ENCODE assay signal across 8 cellular contexts in the genomic region with DNA sequence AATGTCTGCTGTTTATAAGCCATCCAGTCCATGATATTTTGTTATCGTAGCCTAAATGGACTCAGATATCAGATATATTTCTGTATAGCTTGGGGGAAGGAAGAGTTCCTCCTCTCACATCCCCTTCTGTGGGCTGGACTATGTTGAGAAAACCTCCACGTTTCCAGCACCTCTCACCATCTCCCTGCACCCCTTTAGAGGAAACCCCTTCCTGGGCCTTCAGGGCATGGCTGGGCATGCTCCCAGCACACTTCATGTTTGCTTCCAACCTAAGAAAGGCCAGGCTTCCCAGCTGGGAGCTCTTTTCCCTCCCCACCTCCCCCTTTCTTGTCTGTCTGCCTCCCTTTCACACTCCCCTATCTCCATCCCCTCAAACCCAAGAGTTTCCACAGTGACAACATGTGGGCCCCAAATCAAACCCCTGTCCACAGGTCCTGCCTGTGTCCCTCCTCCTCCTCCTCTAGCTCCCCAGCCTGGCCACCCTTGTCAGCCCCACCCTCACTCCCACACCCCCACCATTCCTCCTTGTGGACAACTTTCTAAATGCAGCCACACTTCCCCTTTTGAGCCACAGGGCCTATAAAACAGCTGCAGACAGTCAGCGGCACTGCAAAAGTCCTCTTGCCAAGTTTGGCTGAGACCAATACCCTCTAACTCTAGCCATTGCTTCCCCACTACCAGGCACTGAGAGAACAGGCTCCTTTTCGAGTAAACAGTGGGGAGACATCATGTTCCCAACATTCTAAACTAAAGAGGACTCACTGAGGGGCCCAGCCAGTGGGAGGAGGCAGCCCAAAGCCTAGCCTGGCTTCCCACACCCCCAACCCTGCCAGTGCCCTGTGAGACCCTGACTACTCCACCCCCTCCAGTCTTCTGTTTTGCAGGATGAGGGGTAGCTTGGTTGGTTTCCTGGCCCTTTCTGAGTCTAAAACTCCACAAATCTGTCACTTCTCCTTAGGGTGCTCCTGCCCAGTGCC.
DNase-seq lines count a peak whose midpoint lies in the region; ATAC-seq, FAIRE-seq and TF ChIP-seq lines count a peak whose summit lies in the region.

No MANE protein-coding gene starts in this region.

- H2AK5ac ChIP-seq in IMR-90 (ENCODE audit: low read depth, low read length): peak overlapping the region; percentile 97

- H3K56ac ChIP-seq in IMR-90 (ENCODE audit: extremely low read depth, insufficient read depth, low read length): 0 out of 2 replicates have a peak overlapping the region, but pooled peaks have one; percentile 11

- peak overlapping the region; percentile 25 for H2BK5ac ChIP-seq in IMR-90 (ENCODE audit: low read depth, low read length, poor library complexity, severe bottlenecking)

- H3K9me1 ChIP-seq in IMR-90 (ENCODE audit: insufficient read depth, low read length): peaks cover 40% of the 10 kb centered on the region

- DNase-seq in GM12892 (ENCODE audit: insufficient read length): no peak
- DNase-seq in IMR-90: peak; percentile 73
- peak in 2 of 4 donors; percentile 35 to 69 for DNase-seq in body of pancreas
- DNase-seq in right lobe of liver: no peak
- DNase-seq in upper lobe of right lung: no peak
- DNase-seq in GOT3 (lab: John Stamatoyannopoulos, UW): no peak
- no peak for DNase-seq in NK-92 (lab: John Stamatoyannopoulos, UW; ENCODE audit: unreplicated experiment)

- CTCF ChIA-PET in IMR-90 (lab: Yijun Ruan, JAX): interaction anchor here (0.7 to 1.0 kb wide), 2 partner anchors 13 to 17 kb away, joined by 3 read pairs; no protein-coding TSS in a partner anchor

- 0 out of 4 replicates have a peak, but pooled peaks cover 0 to 14% of the 10 kb centered on the region in 2 experiments for H3K79me1 ChIP-seq in IMR-90 (ENCODE audit: low read depth in 1 of 2, low read length in 2 of 2)

- H3K27me3 ChIP-seq in IMR-90 (ENCODE audit: control insufficient read depth, insufficient read depth, low read length): no peaks in the 10 kb centered on the region
- H3K27me3 ChIP-seq in body of pancreas: no peaks in the 10 kb centered on the region
- no peaks in the 10 kb centered on the region for H3K27me3 ChIP-seq in right lobe of liver
- H3K27me3 ChIP-seq in upper lobe of right lung: no peaks in the 10 kb centered on the region

- peak overlapping the region; percentile 94 for H3K27ac ChIP-seq in IMR-90 (ENCODE audit: insufficient read depth, low read length)
- peak overlapping the region in 3 of 4 donors; percentile 16 to 71 (median 61) for H3K27ac ChIP-seq in body of pancreas
- H3K27ac ChIP-seq in right lobe of liver: peak overlapping the region; percentile 24 to 47 (median 44)
- peak overlapping the region; percentile 90 for H3K27ac ChIP-seq in upper lobe of right lung

- H3K36me3 ChIP-seq in IMR-90 (ENCODE audit: control insufficient read depth, insufficient read depth, low read length): no peaks in the 10 kb centered on the region
- no peaks in the 10 kb centered on the region for H3K36me3 ChIP-seq in body of pancreas (replicated peaks in 1 of 2; ENCODE audit: insufficient read depth in 1 of 2, low read depth in 2 of 2)
- no peaks in the 10 kb centered on the region for H3K36me3 ChIP-seq in right lobe of liver
- H3K36me3 ChIP-seq in upper lobe of right lung: no peaks in the 10 kb centered on the region

- in situ Hi-C loops in IMR-90 (cut with MboI; ENCODE audit: low sequenced_read_pairs): no loop called here

- H2BK15ac ChIP-seq in IMR-90 (ENCODE audit: low read depth, low read length): peak overlapping the region; percentile 88; the same call in 2 of the 3 replicates

- TF ChIP-seq CTCF in IMR-90 (conservative IDR thresholded peaks at IDR 0.05; ENCODE audit: low read depth, low read length) (peak; percentile 42), body of pancreas (IDR thresholded peaks at IDR 0.05) (peak in 4 of 7 experiments; percentile 15 to 43 (median 30)), right lobe of liver (IDR thresholded peaks at IDR 0.05) (peak in 1 of 4 donors; percentile 22), upper lobe of right lung (IDR thresholded peaks at IDR 0.05) (peak; percentile 35)

- H3K4ac ChIP-seq in IMR-90 (ENCODE audit: low read depth, low read length): peak overlapping the region; percentile 95

- peak overlapping the region; percentile 63 for H3K9ac ChIP-seq in IMR-90 (ENCODE audit: low read depth, low read length)

- no peak overlapping the region for H3K4me3 ChIP-seq in IMR-90 (ENCODE audit: insufficient read depth, low read depth, low read length)
- H3K4me3 ChIP-seq in body of pancreas: no peak overlapping the region
- no peak overlapping the region for H3K4me3 ChIP-seq in right lobe of liver
- no peak overlapping the region for H3K4me3 ChIP-seq in upper lobe of right lung

- peak overlapping the region; percentile 94 for H2BK120ac ChIP-seq in IMR-90 (ENCODE audit: low read depth, low read length)

- BruUV-seq in IMR-90 (replicated peaks; lab: Mats Ljungman, UMichigan): no TSS peak

- H3K23ac ChIP-seq in IMR-90 (ENCODE audit: low read depth, low read length): peak overlapping the region; percentile 70; the same call in 1 of the 2 replicates

- H3K14ac ChIP-seq in IMR-90 (replicated peaks; ENCODE audit: low read depth, low read length): peak overlapping the region; percentile 94

- peaks cover 63% of the 10 kb centered on the region for H3K4me1 ChIP-seq in IMR-90 (ENCODE audit: control insufficient read depth, insufficient read depth, low read length)
- H3K4me1 ChIP-seq in body of pancreas: peaks cover 37% of the 10 kb centered on the region
- H3K4me1 ChIP-seq in right lobe of liver: no peaks in the 10 kb centered on the region
- H3K4me1 ChIP-seq in upper lobe of right lung: peaks cover 75% of the 10 kb centered on the region

- dilution Hi-C loops in IMR-90 (cut with HindIII; ENCODE audit: low sequenced_read_pairs, unreplicated experiment): no loop called here

- peak; percentile 38 for TF ChIP-seq RAD21 in IMR-90 (IDR thresholded peaks at IDR 0.05; ENCODE audit: low read length)

- peak; percentile 72 for FAIRE-seq in GM12892 (lab: Jason Lieb, UNC)

- TF ChIP-seq POLR2A in GM12892 (IDR thresholded peaks at IDR 0.05; ENCODE audit: low read depth, low read length) (no peak), IMR-90 (IDR thresholded peaks at IDR 0.05; ENCODE audit: low read depth, low read length) (no peak), body of pancreas (IDR thresholded peaks at IDR 0.05) (peak in 1 of 3 donors; percentile 22), right lobe of liver (IDR thresholded peaks at IDR 0.05) (no peak)

- peak overlapping the region; percentile 96 for H2BK20ac ChIP-seq in IMR-90 (ENCODE audit: low read depth, low read length)

- peak; percentile 59 for ATAC-seq in IMR-90 (ENCODE audit: low read depth)
- ATAC-seq in body of pancreas: peak; percentile 12
- peak; percentile 31 to 45 (median 42) for ATAC-seq in right lobe of liver
- ATAC-seq in upper lobe of right lung: peak; percentile 83
- ATAC-seq in GM21526 (IDR thresholded peaks at IDR 0.05; ENCODE audit: low FRiP score, unreplicated experiment): no peak

- H4K5ac ChIP-seq in IMR-90 (ENCODE audit: low read depth, low read length): peak overlapping the region; percentile 80

- H2AK9ac ChIP-seq in IMR-90 (replicated peaks; ENCODE audit: low read depth, low read length, poor library complexity): peak overlapping the region; percentile 83

- POLR2A ChIA-PET in IMR-90 (lab: Charles Lee; ENCODE audit: unreplicated experiment): no interaction called here

- peak overlapping the region; percentile 94 for H4K8ac ChIP-seq in IMR-90 (ENCODE audit: low read depth in 2 of 2, low read length in 2 of 2)

- peak overlapping the region; percentile 81 for H2AFZ ChIP-seq in IMR-90 (replicated peaks; ENCODE audit: low read length, poor library complexity)

- no peaks in the 10 kb centered on the region for H4K20me1 ChIP-seq in IMR-90 (ENCODE audit: insufficient read depth, low read length)

- H3K4me2 ChIP-seq in IMR-90 (ENCODE audit: low read depth, low read length): no peak overlapping the region

- H3K18ac ChIP-seq in IMR-90 (ENCODE audit: low read depth, low read length): peak overlapping the region; percentile 81

- no CpG with 5 or more reads among the region's 4 CpGs for WGBS in IMR-90 (ENCODE audit: extremely low coverage in 2 of 2, insufficient read length in 1 of 2), 2 experiments
- WGBS in body of pancreas, 2 donors: 74 to 97% methylated on average over 4 of the region's 4 CpGs
- WGBS in right lobe of liver (ENCODE audit: insufficient coverage, low coverage, low lambda C conversion rate, missing lambda C conversion rate): 63% methylated on average over 4 of the region's 4 CpGs

- intact Hi-C loops in IMR-90 (cut with micrococcal nuclease): loop anchor here (1.0 to 10.0 kb wide), 2 partner anchors 112 to 141 kb away; no protein-coding TSS in a partner anchor
- intact Hi-C loops in body of pancreas (cut with DNase I): no loop called here
- intact Hi-C loops in right lobe of liver (cut with DNase I): no loop called here
- intact Hi-C loops in upper lobe of right lung (cut with DNase I): no loop called here

- H4K91ac ChIP-seq in IMR-90 (ENCODE audit: insufficient read depth, low read depth, low read length): peak overlapping the region; percentile 96

- H3K9me3 ChIP-seq in IMR-90 (ENCODE audit: control insufficient read depth, insufficient read depth, low read length): no peaks in the 10 kb centered on the region
- H3K9me3 ChIP-seq in body of pancreas: no peaks in the 10 kb centered on the region
- no peaks in the 10 kb centered on the region for H3K9me3 ChIP-seq in right lobe of liver
- H3K9me3 ChIP-seq in upper lobe of right lung: no peaks in the 10 kb centered on the region

TF ChIP-seq in IMR-90, 13 proteins besides CTCF, POLR2A, EP300 and RAD21:
- peak; percentile 35 for TF ChIP-seq SMC3 (IDR thresholded peaks at IDR 0.05; ENCODE audit: low read depth, low read length)
- no peak for TF ChIP-seq RFX5 (IDR thresholded peaks at IDR 0.05; ENCODE audit: low read depth, low read length)
- peak; percentile 74; the same call in 1 of the 2 replicates for TF ChIP-seq MAZ (IDR thresholded peaks at IDR 0.05; ENCODE audit: borderline replicate concordance, low read depth, low read length)

Comparison
In these comparisons a context has a peak if more than half of its experiments do, and no peak if none do; other contexts are left out.
1. H3K27ac ChIP-seq: peak in every context shown above with its lines; median percentile 94 in IMR-90; 90 in upper lobe of right lung; 61 in body of pancreas; 44 in right lobe of liver.